Comparison of ENCODE assay signal across 22 cellular contexts in the genomic region with DNA sequence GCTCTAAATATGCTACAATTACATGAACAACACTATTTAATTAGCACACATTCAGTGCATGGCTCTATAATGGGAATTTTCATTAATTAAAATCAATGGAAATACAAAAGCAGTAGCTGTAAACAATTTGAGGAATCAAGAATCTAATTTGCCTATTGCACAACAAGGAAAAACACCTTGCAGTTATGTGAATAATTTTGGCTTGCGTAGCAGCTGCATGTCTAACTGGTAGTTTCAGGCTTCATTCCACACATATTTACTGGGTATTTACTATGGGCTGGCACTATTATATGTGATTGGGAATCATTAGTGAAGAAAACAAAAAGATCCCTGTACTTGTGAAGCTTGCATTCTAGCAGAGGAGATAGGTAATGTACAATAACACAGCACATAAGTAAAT. TPM values are rescaled to one million over a fixed set of nuclear protein-coding genes. Genes with fewer than 3 reads are reported as not detected.
"Had no signal": no experiment of that assay in that cellular context is flagged by ENCODE, and none has a peak within 500 bp of the region (broad histone marks: within the 10 kb centered on the region; RNA-seq: fewer than 3 reads in every experiment).

No MANE protein-coding gene starts in this region.

- H3K27me3 ChIP-seq: esophagus squamous epithelium, gastroesophageal sphincter, left lung, pancreas, right atrium auricular region, sigmoid colon, tibial artery, upper lobe of right lung, vagina had no signal

- FAIRE-seq: endometrium, keratinocyte, small intestine had no signal

- H3K9me3 ChIP-seq: esophagus squamous epithelium, gastroesophageal sphincter, left lung, lower lobe of right lung, pancreas, right atrium auricular region, sigmoid colon, tibial artery, upper lobe of right lung, vagina had no signal

- DNase-seq: effector memory CD4-positive, alpha-beta T cell; esophagus squamous epithelium; foreskin fibroblast; glutamatergic neuron; left lung; lower lobe of right lung; occipital lobe; pancreas; sigmoid colon; small intestine; stimulated activated CD4-positive, alpha-beta T cell treated with anti-CD3 and anti-CD28 coated beads, Interleukin-12 subunit alpha, Interleukin-12 subunit beta, amount 100 ng/mL, for 4 hours; stimulated activated naive CD8-positive, alpha-beta T cell treated with anti-CD3 and anti-CD28 coated beads, Interleukin-15, Interleukin-2, amounts not matched to agents 100 U/mL and 50 U/mL, for 24 hours; tibial artery; upper lobe of right lung had no signal

- H3K27ac ChIP-seq: epithelial cell of prostate, esophagus squamous epithelium, gastroesophageal sphincter, left lung, lower lobe of right lung, right atrium auricular region, sigmoid colon, tibial artery, upper lobe of right lung, vagina had no signal

- H3K4me3 ChIP-seq: esophagus squamous epithelium, gastroesophageal sphincter, left lung, lower lobe of right lung, pancreas, right atrium auricular region, sigmoid colon, tibial artery, upper lobe of right lung, vagina had no signal

- H3K4me1 ChIP-seq: esophagus squamous epithelium, gastroesophageal sphincter, left lung, pancreas, right atrium auricular region, sigmoid colon, tibial artery, upper lobe of right lung, vagina had no signal

- H3K36me3 ChIP-seq: esophagus squamous epithelium, gastroesophageal sphincter, left lung, lower lobe of right lung, pancreas, right atrium auricular region, sigmoid colon, tibial artery, upper lobe of right lung, vagina had no signal

- ATAC-seq: gastroesophageal sphincter; left lung; lower lobe of right lung; natural killer cell treated with Interleukin-12 subunit alpha and Interleukin-12 subunit beta and Interleukin-15 and Interleukin-18, amount 100 ng/mL, for 72 hours; stimulated activated naive CD8-positive, alpha-beta T cell treated with anti-CD3 and anti-CD28 coated beads, Interleukin-15, Interleukin-2, amounts not matched to agents 100 U/mL and 50 U/mL, for 24 hours; upper lobe of right lung had no signal

RNA-seq across cellular contexts. Expression of a gene that starts 26.4 kb away (rescaled TPM):
- total RNA-seq: natural killer cell treated with Interleukin-12 subunit alpha and Interleukin-12 subunit beta and Interleukin-15 and Interleukin-18, amount 100 ng/mL, for 72 hours; pulmonary artery endothelial cell; right atrium auricular region; vagina had no signal
